1 cellular context compared by ENCODE assay signal in genomic region chr15:41493205-41493901, GRCh38.
TF ChIP-seq lines count a peak whose summit lies in the region.

Gene ITPKA (plus strand): TSS chr15:41493874. CDS start chr15:41493928, 54 bp downstream.

TF ChIP-seq in HepG2, 621 proteins besides CTCF, POLR2A, EP300 and RAD21 (continued from another document and continues in another):
- TF ChIP-seq PATZ1 (CRISPR knock-in tag; IDR thresholded peaks at IDR 0.05) (peak; percentile 68), ZZZ3 (CRISPR knock-in tag; IDR thresholded peaks at IDR 0.05; ENCODE audit: borderline replicate concordance) (peak; percentile 29; the same call in 1 of the 2 replicates), ZNF275 (CRISPR knock-in tag; IDR thresholded peaks at IDR 0.05; ENCODE audit: borderline replicate concordance) (peak; percentile 26; the same call in 1 of the 2 replicates), PHF21A (CRISPR knock-in tag; IDR thresholded peaks at IDR 0.05) (peak; percentile 83), SIN3A (IDR thresholded peaks at IDR 0.05; ENCODE audit: borderline replicate concordance, low read depth, low read length) (peak; percentile 44; the same call in 1 of the 2 replicates), ZNF224 (CRISPR knock-in tag; IDR thresholded peaks at IDR 0.05) (0 out of 2 replicates have a peak, but pooled peaks have one; percentile 62), ZFP37 (CRISPR knock-in tag; IDR thresholded peaks at IDR 0.05; ENCODE audit: borderline replicate concordance) (0 out of 2 replicates have a peak, but pooled peaks have one; percentile 16), MAZ (IDR thresholded peaks at IDR 0.05; ENCODE audit: borderline replicate concordance, low read depth, low read length) (no peak), MAZ (CRISPR knock-in tag; IDR thresholded peaks at IDR 0.05; ENCODE audit: low read depth) (peak; percentile 58; the same call in 1 of the 2 replicates), XRCC5 (optimal IDR thresholded peaks at IDR 0.05; ENCODE audit: low read length) (peak; percentile 43), ZNF878 (CRISPR knock-in tag; IDR thresholded peaks at IDR 0.05) (peak; percentile 91; the same call in 1 of the 2 replicates), TAF1 (CRISPR knock-in tag; IDR thresholded peaks at IDR 0.05) (peak; percentile 67; the same call in 1 of the 2 replicates), KMT2A (CRISPR knock-in tag; IDR thresholded peaks at IDR 0.05) (peak; percentile 80; the same call in 1 of the 2 replicates), TARDBP (CRISPR knock-in tag; IDR thresholded peaks at IDR 0.05) (peak; percentile 53; the same call in 1 of the 2 replicates), ZNF121 (CRISPR knock-in tag; IDR thresholded peaks at IDR 0.05) (0 out of 2 replicates have a peak, but pooled peaks have one; percentile 12), ZNF383 (CRISPR knock-in tag; IDR thresholded peaks at IDR 0.05; ENCODE audit: borderline replicate concordance) (peak; percentile 85; the same call in 1 of the 2 replicates), ZBTB8A (CRISPR knock-in tag; IDR thresholded peaks at IDR 0.05; ENCODE audit: borderline replicate concordance, low read depth) (0 out of 2 replicates have a peak, but pooled peaks have one; percentile 78), ZNF317 (CRISPR knock-in tag; IDR thresholded peaks at IDR 0.05) (0 out of 2 replicates have a peak, but pooled peaks have one; percentile 42), KLF12 (CRISPR knock-in tag; IDR thresholded peaks at IDR 0.05; ENCODE audit: borderline replicate concordance) (peak; percentile 79), U2AF2 (IDR thresholded peaks at IDR 0.05; ENCODE audit: low read depth, low read length) (no peak), ZNF691 (CRISPR knock-in tag; IDR thresholded peaks at IDR 0.05; ENCODE audit: borderline replicate concordance, low read depth) (peak; percentile 68; the same call in 1 of the 2 replicates), ZMYM2 (CRISPR knock-in tag; IDR thresholded peaks at IDR 0.05) (peak; percentile 71; the same call in 1 of the 2 replicates), ZNF543 (CRISPR knock-in tag; IDR thresholded peaks at IDR 0.05) (peak; percentile 84), ZFP82 (CRISPR knock-in tag; IDR thresholded peaks at IDR 0.05; ENCODE audit: borderline replicate concordance) (0 out of 2 replicates have a peak, but pooled peaks have one; percentile 45), ZBTB46 (CRISPR knock-in tag; IDR thresholded peaks at IDR 0.05; ENCODE audit: borderline replicate concordance) (peak; percentile 99), PHB2 (IDR thresholded peaks at IDR 0.05; ENCODE audit: partially characterized antibody) (no peak), BHLHE40 (IDR thresholded peaks at IDR 0.05; ENCODE audit: low read length) (no peak), RFXAP (CRISPR knock-in tag; IDR thresholded peaks at IDR 0.05; ENCODE audit: borderline replicate concordance) (no peak; the same call in 1 of the 2 replicates), GATAD2A (CRISPR knock-in tag; IDR thresholded peaks at IDR 0.05) (peak; percentile 54), ZFP91 (CRISPR knock-in tag; IDR thresholded peaks at IDR 0.05; ENCODE audit: borderline replicate concordance) (peak; percentile 64; the same call in 1 of the 2 replicates), HNRNPL (IDR thresholded peaks at IDR 0.05; ENCODE audit: low read depth, low read length) (peak; percentile 85), LRRFIP1 (CRISPR knock-in tag; conservative IDR thresholded peaks at IDR 0.05) (no peak), HNF1A (IDR thresholded peaks at IDR 0.05; ENCODE audit: low read depth) (no peak), HNF1A (CRISPR knock-in tag; IDR thresholded peaks at IDR 0.05; ENCODE audit: borderline replicate concordance) (0 out of 2 replicates have a peak, but pooled peaks have one; percentile 46), ZSCAN25 (CRISPR knock-in tag; IDR thresholded peaks at IDR 0.05) (peak; percentile 40; the same call in 1 of the 2 replicates), ZNF17 (CRISPR knock-in tag; IDR thresholded peaks at IDR 0.05) (peak; percentile 86), MED13 (CRISPR knock-in tag; IDR thresholded peaks at IDR 0.05) (0 out of 2 replicates have a peak, but pooled peaks have one; percentile 30), ZNF574 (CRISPR knock-in tag; IDR thresholded peaks at IDR 0.05) (peak; percentile 18; the same call in 1 of the 2 replicates), SOX5 (CRISPR knock-in tag; IDR thresholded peaks at IDR 0.05; ENCODE audit: borderline replicate concordance) (peak; percentile 26; the same call in 1 of the 2 replicates), ZNF572 (CRISPR knock-in tag; IDR thresholded peaks at IDR 0.05) (0 out of 2 replicates have a peak, but pooled peaks have one; percentile 32), ZNF33B (CRISPR knock-in tag; IDR thresholded peaks at IDR 0.05) (0 out of 2 replicates have a peak, but pooled peaks have one; percentile 43), U2AF1 (optimal IDR thresholded peaks at IDR 0.05; ENCODE audit: low read depth, low read length) (peak; percentile 30), RELA (CRISPR knock-in tag; IDR thresholded peaks at IDR 0.05) (peak; percentile 39; the same call in 1 of the 2 replicates)
